In the genomic region with DNA sequence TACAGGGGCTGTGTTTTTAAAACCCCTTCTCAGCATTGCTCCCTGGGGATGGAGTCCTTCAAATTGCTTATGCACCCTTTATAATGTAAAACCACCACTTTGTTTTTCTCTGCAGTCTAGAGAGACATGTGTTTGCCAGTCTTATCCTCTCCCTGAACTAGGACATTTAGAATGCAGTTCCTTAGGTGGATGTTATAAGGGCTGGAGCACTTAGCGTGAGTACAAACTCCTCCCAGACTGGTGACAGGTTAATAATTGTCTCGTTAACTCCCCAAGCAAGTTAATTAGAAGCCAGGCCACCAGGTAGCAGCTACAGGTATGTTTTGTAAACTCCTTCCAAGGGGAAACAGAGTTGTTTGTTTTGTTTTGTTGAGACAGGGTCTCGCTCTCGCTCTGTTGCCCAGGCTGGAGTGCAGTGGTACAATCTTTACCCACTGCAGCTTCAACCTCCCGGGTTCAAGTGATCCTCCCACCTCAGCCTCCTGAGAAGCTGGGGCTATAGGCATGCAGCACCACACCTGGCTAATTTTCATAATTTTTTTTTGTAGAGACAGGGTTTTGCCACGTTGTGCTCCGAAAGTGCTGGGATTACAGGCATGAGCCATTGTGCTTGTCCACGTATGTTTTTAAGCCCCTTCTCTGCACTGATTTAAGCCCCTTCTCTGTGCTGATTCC, we compare ENCODE assay signal across 19 cellular contexts.
A peak's percentile ranks its signal among the peaks of the same experiment; 100 is the strongest.
DNase-seq lines count a peak whose midpoint lies in the region; ATAC-seq, FAIRE-seq and TF ChIP-seq lines count a peak whose summit lies in the region.
"Had no signal": no experiment of that assay in that cellular context is flagged by ENCODE, and none has a peak within 500 bp of the region (broad histone marks: within the 10 kb centered on the region; RNA-seq: fewer than 3 reads in every experiment).

No MANE protein-coding gene starts in this region.

- no peaks in the 10 kb centered on the region for H3K36me3 Mint-ChIP-seq in CD4-positive, alpha-beta memory T cell
- H3K36me3 Mint-ChIP-seq: CD8-positive, alpha-beta T cell; IgD-negative memory B cell had no signal

- no peaks in the 10 kb centered on the region for H3K36me3 ChIP-seq in HUES48 (ENCODE audit: control insufficient read depth, insufficient read depth, low read length)
- H3K36me3 ChIP-seq in colonic mucosa: no peaks in the 10 kb centered on the region
- H3K36me3 ChIP-seq in lung (ENCODE audit: control insufficient read depth in 2 of 2, insufficient read depth in 2 of 2, low read length in 2 of 2): no peaks in the 10 kb centered on the region
- H3K36me3 ChIP-seq in CD4-positive, alpha-beta memory T cell (ENCODE audit: insufficient read depth, low read length): no peaks in the 10 kb centered on the region
- H3K36me3 ChIP-seq: thoracic aorta had no signal

- no peak overlapping the region for H3K4me3 Mint-ChIP-seq in CD4-positive, alpha-beta memory T cell
- H3K4me3 Mint-ChIP-seq: activated CD8-positive, alpha-beta T cell treated with anti-CD3 and anti-CD28 coated beads, Interleukin-2, amount 10 ng/mL, durations not matched to agents 7 days and 5 days; activated T-helper 17 cell treated with anti-CD3 and anti-CD28 coated beads, Interleukin-2, amount 50 U/mL, for 72 hours; CD8-positive, alpha-beta T cell had no signal

- H3K27ac ChIP-seq in A549: peak overlapping the region in 1 of 2 experiments; percentile 54; a peak in 3 of 6 replicates
- peak overlapping the region; percentile 53 for H3K27ac ChIP-seq in HUES48 (ENCODE audit: low read depth, low read length)
- no peak overlapping the region for H3K27ac ChIP-seq in colonic mucosa
- no peak overlapping the region for H3K27ac ChIP-seq in lung (ENCODE audit: low read depth in 1 of 2, low read length in 1 of 2)
- H3K27ac ChIP-seq in CD4-positive, alpha-beta memory T cell (ENCODE audit: low read depth, low read length): no peak overlapping the region
- H3K27ac ChIP-seq: epithelial cell of prostate, thoracic aorta had no signal

- no peaks in the 10 kb centered on the region for H3K27me3 Mint-ChIP-seq in CD4-positive, alpha-beta memory T cell
- H3K27me3 Mint-ChIP-seq: activated T-helper 17 cell treated with anti-CD3 and anti-CD28 coated beads, Interleukin-2, amount 50 U/mL, for 72 hours; IgD-negative memory B cell had no signal

- H3K27ac Mint-ChIP-seq in CD4-positive, alpha-beta memory T cell: no peak overlapping the region
- H3K27ac Mint-ChIP-seq: activated CD8-positive, alpha-beta T cell treated with anti-CD3 and anti-CD28 coated beads, Interleukin-2, amount 10 ng/mL, durations not matched to agents 7 days and 5 days; activated T-helper 17 cell treated with anti-CD3 and anti-CD28 coated beads, Interleukin-2, amount 50 U/mL, for 72 hours; CD8-positive, alpha-beta T cell had no signal

- no peak overlapping the region for H3K4me3 ChIP-seq in A549
- peak overlapping the region; percentile 25; the same call in 1 of the 2 replicates for H3K4me3 ChIP-seq in HUES48 (ENCODE audit: low read depth, low read length)
- H3K4me3 ChIP-seq in colonic mucosa: no peak overlapping the region
- no peak overlapping the region for H3K4me3 ChIP-seq in lung
- no peak overlapping the region for H3K4me3 ChIP-seq in CD4-positive, alpha-beta memory T cell (ENCODE audit: low read length in 2 of 2)

- TF ChIP-seq CTCF in A549 (IDR thresholded peaks at IDR 0.05): no peak
- no peak for TF ChIP-seq CTCF in colonic mucosa (IDR thresholded peaks at IDR 0.05)
- TF ChIP-seq CTCF in lung (IDR thresholded peaks at IDR 0.05; ENCODE audit: control extremely low read depth, extremely low read depth): no peak

- H3K9ac ChIP-seq in HUES48 (ENCODE audit: low read depth, low read length) (no peak overlapping the region), colonic mucosa (ENCODE audit: low read depth in 2 of 2, low read length in 2 of 2) (peak overlapping the region in 1 of 2 donors; percentile 19)
- H3K9ac ChIP-seq: SK-N-SH had no signal

- H3K4me2 ChIP-seq in A549: peak overlapping the region; percentile 40

- TF ChIP-seq POLR2A in A549 (IDR thresholded peaks at IDR 0.05; ENCODE audit: low read length): no peak

- DNase-seq in A549 (ENCODE audit: low read depth in 1 of 2, low spot score in 1 of 2) (no peak), colonic mucosa (peak; percentile 65), lung (ENCODE audit: low spot score) (no peak), epidermal melanocyte (ENCODE audit: insufficient read length, low spot score) (no peak), GM03348 (ENCODE audit: low spot score) (no peak), NCI-H446 (lab: John Stamatoyannopoulos, UW) (no peak)
- DNase-seq in CD4-positive, alpha-beta memory T cell: no peak
- DNase-seq: activated CD8-positive, alpha-beta T cell treated with anti-CD3 and anti-CD28 coated beads, Interleukin-2, amount 10 ng/mL, durations not matched to agents 7 days and 5 days; GF-D8; NCI-H1092; retina; SK-N-SH had no signal

- no peak for TF ChIP-seq EP300 in A549 (IDR thresholded peaks at IDR 0.05)

- H3K27me3 ChIP-seq in HUES48 (ENCODE audit: control insufficient read depth, insufficient read depth, low read length): peaks cover 10% of the 10 kb centered on the region; the same call in 1 of the 2 replicates
- H3K27me3 ChIP-seq in colonic mucosa: no peaks in the 10 kb centered on the region
- no peaks in the 10 kb centered on the region for H3K27me3 ChIP-seq in lung (ENCODE audit: control insufficient read depth, insufficient read depth)
- no peaks in the 10 kb centered on the region for H3K27me3 ChIP-seq in CD4-positive, alpha-beta memory T cell (ENCODE audit: insufficient read depth, low read length)

- H3K9me3 ChIP-seq in A549 (no peaks in the 10 kb centered on the region), HUES48 (ENCODE audit: control insufficient read depth, insufficient read depth, low read length) (no peaks in the 10 kb centered on the region), colonic mucosa (no peaks in the 10 kb centered on the region), lung (ENCODE audit: control insufficient read depth in 2 of 2, insufficient read depth in 1 of 2, low read length in 1 of 2) (no peaks in the 10 kb centered on the region)
- no peaks in the 10 kb centered on the region for H3K9me3 ChIP-seq in CD4-positive, alpha-beta memory T cell (ENCODE audit: control insufficient read depth in 1 of 2, low read length in 2 of 2)
- H3K9me3 ChIP-seq: SK-N-SH, thoracic aorta had no signal

- peaks cover 0 to 5% (median 3%) of the 10 kb centered on the region in 4 donors for H3K4me1 Mint-ChIP-seq in CD4-positive, alpha-beta memory T cell

- no peak for ATAC-seq in A549
- peak; percentile 41 for ATAC-seq in lung (ENCODE audit: insufficient read depth, low FRiP score)
- ATAC-seq: activated CD8-positive, alpha-beta T cell treated with anti-CD3 and anti-CD28 coated beads, Interleukin-2, amount 10 ng/mL, durations not matched to agents 7 days and 5 days; activated T-helper 17 cell treated with anti-CD3 and anti-CD28 coated beads, Interleukin-2, amount 50 U/mL, for 72 hours; CD8-positive, alpha-beta T cell had no signal

- CTCF ChIA-PET in A549 (lab: Yijun Ruan, JAX): interaction anchor here (1.2 kb wide), 1 partner anchor 149 kb away, joined by 3 read pairs; no protein-coding TSS in a partner anchor
- CTCF ChIA-PET in CD4-positive, alpha-beta memory T cell (lab: Charles Lee; ENCODE audit: partially characterized antibody): no interaction called here

- peaks cover 47% of the 10 kb centered on the region for H3K4me1 ChIP-seq in A549
- H3K4me1 ChIP-seq in HUES48 (ENCODE audit: control insufficient read depth, insufficient read depth, low read length): peaks cover 24% of the 10 kb centered on the region
- no peaks in the 10 kb centered on the region for H3K4me1 ChIP-seq in colonic mucosa
- H3K4me1 ChIP-seq in lung (ENCODE audit: control insufficient read depth in 2 of 2, insufficient read depth in 2 of 2, low read length in 2 of 2): peaks cover 0 to 2% of the 10 kb centered on the region in 2 donors
- no peaks in the 10 kb centered on the region for H3K4me1 ChIP-seq in CD4-positive, alpha-beta memory T cell (ENCODE audit: insufficient read depth, low read length)

- peaks cover 0 to 1% (median 0%) of the 10 kb centered on the region in 8 donors for H3K9me3 Mint-ChIP-seq in CD4-positive, alpha-beta memory T cell
- H3K9me3 Mint-ChIP-seq: activated T-helper 17 cell treated with anti-CD3 and anti-CD28 coated beads, Interleukin-2, amount 50 U/mL, for 72 hours; CD8-positive, alpha-beta T cell; IgD-negative memory B cell had no signal

- intact Hi-C loops in colonic mucosa (cut with DNase I): no loop called here
- intact Hi-C loops in CD4-positive, alpha-beta memory T cell (cut with micrococcal nuclease): no loop called here

- no peak for TF ChIP-seq RAD21 in A549 (conservative IDR thresholded peaks at IDR 0.05 in 1 of 2, IDR thresholded peaks at IDR 0.05 in 1 of 2)

- peak; percentile 49 for FAIRE-seq in A549 (lab: Jason Lieb, UNC)
- FAIRE-seq: islet of Langerhans had no signal

- 64% methylated on average over 8 of the region's 8 CpGs for WGBS in A549 (ENCODE audit: missing lambda C conversion rate)
- 80 to 83% methylated on average over 8 of the region's 8 CpGs for WGBS in lung, 2 donors

- POLR2A ChIA-PET in A549 (lab: Yijun Ruan, JAX): no interaction called here
- POLR2A ChIA-PET in CD4-positive, alpha-beta memory T cell (lab: Charles Lee; ENCODE audit: partially characterized antibody): no interaction called here

TF ChIP-seq in A549, 52 proteins besides CTCF, POLR2A, EP300 and RAD21 (continues in another document):
- TF ChIP-seq HOXA7 (CRISPR knock-in tag; IDR thresholded peaks at IDR 0.05) (no peak), RNF2 (IDR thresholded peaks at IDR 0.05; ENCODE audit: borderline replicate concordance, low read depth) (no peak), KDM1A (IDR thresholded peaks at IDR 0.05; ENCODE audit: low read depth) (no peak), TP53 (CRISPR knock-in tag; IDR thresholded peaks at IDR 0.05) (no peak), HDAC2 (IDR thresholded peaks at IDR 0.05) (no peak), ZFP36 (IDR thresholded peaks at IDR 0.05; ENCODE audit: borderline replicate concordance, partially characterized antibody) (no peak)
- TF ChIP-seq, protein P1, sequence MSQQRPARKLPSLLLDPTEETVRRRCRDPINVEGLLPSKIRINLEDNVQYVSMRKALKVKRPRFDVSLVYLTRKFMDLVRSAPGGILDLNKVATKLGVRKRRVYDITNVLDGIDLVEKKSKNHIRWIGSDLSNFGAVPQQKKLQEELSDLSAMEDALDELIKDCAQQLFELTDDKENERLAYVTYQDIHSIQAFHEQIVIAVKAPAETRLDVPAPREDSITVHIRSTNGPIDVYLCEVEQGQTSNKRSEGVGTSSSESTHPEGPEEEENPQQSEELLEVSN (IDR thresholded peaks at IDR 0.05; ENCODE audit: borderline replicate concordance, low read depth): no peak
- TF ChIP-seq, protein P2, sequence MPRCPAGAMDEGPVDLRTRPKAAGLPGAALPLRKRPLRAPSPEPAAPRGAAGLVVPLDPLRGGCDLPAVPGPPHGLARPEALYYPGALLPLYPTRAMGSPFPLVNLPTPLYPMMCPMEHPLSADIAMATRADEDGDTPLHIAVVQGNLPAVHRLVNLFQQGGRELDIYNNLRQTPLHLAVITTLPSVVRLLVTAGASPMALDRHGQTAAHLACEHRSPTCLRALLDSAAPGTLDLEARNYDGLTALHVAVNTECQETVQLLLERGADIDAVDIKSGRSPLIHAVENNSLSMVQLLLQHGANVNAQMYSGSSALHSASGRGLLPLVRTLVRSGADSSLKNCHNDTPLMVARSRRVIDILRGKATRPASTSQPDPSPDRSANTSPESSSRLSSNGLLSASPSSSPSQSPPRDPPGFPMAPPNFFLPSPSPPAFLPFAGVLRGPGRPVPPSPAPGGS (IDR thresholded peaks at IDR 0.05): no peak
